8 cellular contexts compared by ENCODE assay signal in genomic region chr16:31507617-31507928, GRCh38. TPM values are rescaled to one million over a fixed set of nuclear protein-coding genes. Genes with fewer than 3 reads are reported as not detected.
DNase-seq lines count a peak whose midpoint lies in the region; ATAC-seq, FAIRE-seq and TF ChIP-seq lines count a peak whose summit lies in the region.

No MANE protein-coding gene starts in this region.

- TF ChIP-seq EP300 in A549 (IDR thresholded peaks at IDR 0.05): no peak

- H4K20me1 ChIP-seq in GM23338 (replicated peaks; ENCODE audit: insufficient read depth): peaks cover 4% of the 10 kb centered on the region; the same call in 1 of the 2 replicates

- no peak for FAIRE-seq in A549 (lab: Jason Lieb, UNC)

- H3F3A ChIP-seq in GM23338 (replicated peaks; ENCODE audit: low read depth): no peaks in the 10 kb centered on the region

- H3K9me3 ChIP-seq in A549 (no peaks in the 10 kb centered on the region), iPS-20b (ENCODE audit: insufficient read depth, low read depth, low read length) (no peaks in the 10 kb centered on the region)

- ATAC-seq in A549 (peak; percentile 21 to 53; a peak in 4 of 6 replicates), GM23338 (peak; percentile 16; the same call in 1 of the 3 replicates), GM18870 (IDR thresholded peaks at IDR 0.05; ENCODE audit: unreplicated experiment) (no peak)
- peak; percentile 5 for ATAC-seq in stimulated activated naive CD8-positive, alpha-beta T cell treated with anti-CD3 and anti-CD28 coated beads, Interleukin-15, amount 100 ng/mL, for 72 hours

- no peak for TF ChIP-seq RAD21 in A549 (conservative IDR thresholded peaks at IDR 0.05 in 1 of 2, IDR thresholded peaks at IDR 0.05 in 1 of 2)

- 3% methylated on average over 12 of the region's 12 CpGs for WGBS in A549 (ENCODE audit: missing lambda C conversion rate)

- peaks cover 7% of the 10 kb centered on the region for H3K27me3 Mint-ChIP-seq in GM23338 (ENCODE audit: insufficient read depth, low read depth, poor library complexity)
- H3K27me3 Mint-ChIP-seq in activated CD4-positive, alpha-beta memory T cell treated with anti-CD3 and anti-CD28 coated beads for 36 hours: no peaks in the 10 kb centered on the region
- no peaks in the 10 kb centered on the region for H3K27me3 Mint-ChIP-seq in stimulated activated naive CD8-positive, alpha-beta T cell treated with anti-CD3 and anti-CD28 coated beads, Interleukin-15, amount 100 ng/mL, for 72 hours

- POLR2A ChIA-PET in A549 (lab: Yijun Ruan, JAX): interaction anchor here (0.7 to 2.9 kb wide), 12 partner anchors 8 to 390 kb away, joined by 3 to 18 read pairs (median 6); partner anchors contain the start of genes ARMC5, KAT8, TGFB1I1 and ZNF267
- POLR2A ChIA-PET in activated CD4-positive, alpha-beta memory T cell treated with anti-CD3 and anti-CD28 coated beads for 36 hours (lab: Charles Lee): interaction anchor here (1.2 to 2.3 kb wide), 8 partner anchors 18 to 370 kb away, joined by 3 to 11 read pairs (median 4); partner anchors contain the start of genes FUS and ZNF267

- intact Hi-C loops in activated CD4-positive, alpha-beta memory T cell treated with anti-CD3 and anti-CD28 coated beads for 36 hours (cut with micrococcal nuclease): no loop called here

- peak overlapping the region; percentile 83 for H3K4me3 Mint-ChIP-seq in GM23338
- H3K4me3 Mint-ChIP-seq in activated CD4-positive, alpha-beta memory T cell treated with anti-CD3 and anti-CD28 coated beads for 36 hours: peak overlapping the region; percentile 93
- peak overlapping the region; percentile 90 to 99 for H3K4me3 Mint-ChIP-seq in stimulated activated naive CD8-positive, alpha-beta T cell treated with anti-CD3 and anti-CD28 coated beads, Interleukin-15, amount 100 ng/mL, for 72 hours

- H3K79me2 ChIP-seq in GM23338 (replicated peaks; ENCODE audit: insufficient read depth): peaks cover 8% of the 10 kb centered on the region

- peak overlapping the region; percentile 96 for H3K9ac ChIP-seq in iPS-20b (ENCODE audit: low read depth, low read length)

- no peak for TF ChIP-seq CTCF in A549 (IDR thresholded peaks at IDR 0.05)
- TF ChIP-seq CTCF in GM23338 (conservative IDR thresholded peaks at IDR 0.05; ENCODE audit: low read depth in 2 of 2): no peak
- no peak for TF ChIP-seq CTCF in GM20000 (IDR thresholded peaks at IDR 0.05; ENCODE audit: extremely low read depth, missing control alignments)

- no peak for DNase-seq in A549 (ENCODE audit: low read depth in 1 of 2, low spot score in 1 of 2)
- no peak for DNase-seq in GM23338 (ENCODE audit: low spot score)
- no peak for DNase-seq in activated CD4-positive, alpha-beta memory T cell treated with anti-CD3 and anti-CD28 coated beads for 36 hours
- DNase-seq in stimulated activated naive CD8-positive, alpha-beta T cell treated with anti-CD3 and anti-CD28 coated beads, Interleukin-15, amount 100 ng/mL, for 72 hours: no peak
- DNase-seq in stimulated activated CD4-positive, alpha-beta T cell treated with anti-CD3 and anti-CD28 coated beads, Interleukin-15, amount 100 ng/mL, for 24 hours: no peak
- DNase-seq in GM20000 (ENCODE audit: low spot score): no peak

- H3K9me3 Mint-ChIP-seq in GM23338: no peaks in the 10 kb centered on the region; the same call in 2 of the 3 replicates
- no peaks in the 10 kb centered on the region for H3K9me3 Mint-ChIP-seq in activated CD4-positive, alpha-beta memory T cell treated with anti-CD3 and anti-CD28 coated beads for 36 hours
- H3K9me3 Mint-ChIP-seq in stimulated activated naive CD8-positive, alpha-beta T cell treated with anti-CD3 and anti-CD28 coated beads, Interleukin-15, amount 100 ng/mL, for 72 hours: no peaks in the 10 kb centered on the region

- H3K4me2 ChIP-seq in A549 (peak overlapping the region; percentile 81), GM23338 (peak overlapping the region; percentile 94)

- H2AFZ ChIP-seq in GM23338: peak overlapping the region; percentile 86

- H3K27ac Mint-ChIP-seq in GM23338: peak overlapping the region; percentile 48
- peak overlapping the region; percentile 94 for H3K27ac Mint-ChIP-seq in activated CD4-positive, alpha-beta memory T cell treated with anti-CD3 and anti-CD28 coated beads for 36 hours
- H3K27ac Mint-ChIP-seq in stimulated activated naive CD8-positive, alpha-beta T cell treated with anti-CD3 and anti-CD28 coated beads, Interleukin-15, amount 100 ng/mL, for 72 hours: peak overlapping the region; percentile 99 to 100

- H3K4me1 Mint-ChIP-seq in GM23338: peaks cover 18% of the 10 kb centered on the region
- peaks cover 44% of the 10 kb centered on the region for H3K4me1 Mint-ChIP-seq in activated CD4-positive, alpha-beta memory T cell treated with anti-CD3 and anti-CD28 coated beads for 36 hours (ENCODE audit: low read depth)
- H3K4me1 Mint-ChIP-seq in stimulated activated naive CD8-positive, alpha-beta T cell treated with anti-CD3 and anti-CD28 coated beads, Interleukin-15, amount 100 ng/mL, for 72 hours: peaks cover 50% of the 10 kb centered on the region

- TF ChIP-seq POLR2A in A549 (IDR thresholded peaks at IDR 0.05; ENCODE audit: low read length): no peak

- H3K4me3 ChIP-seq in A549 (peak overlapping the region; percentile 79), GM23338 (peak overlapping the region; percentile 97), iPS-20b (ENCODE audit: low read length) (peak overlapping the region; percentile 97)

- H3K9me2 ChIP-seq in GM23338 (ENCODE audit: insufficient read depth): no peaks in the 10 kb centered on the region

- H3K27me3 ChIP-seq in GM23338 (ENCODE audit: insufficient read depth) (no peaks in the 10 kb centered on the region), iPS-20b (ENCODE audit: insufficient read depth, low read length) (0 out of 2 replicates have a peak, but pooled peaks cover 4% of the 10 kb centered on the region)

- peaks cover 14% of the 10 kb centered on the region for H3K4me1 ChIP-seq in A549
- H3K4me1 ChIP-seq in GM23338 (ENCODE audit: insufficient read depth): peaks cover 15% of the 10 kb centered on the region
- peaks cover 9% of the 10 kb centered on the region; the same call in 1 of the 2 replicates for H3K4me1 ChIP-seq in iPS-20b (ENCODE audit: insufficient read depth, low read length)

- H3K27ac ChIP-seq in A549 (peak overlapping the region; percentile 91 to 95), GM23338 (ENCODE audit: low read depth) (peak overlapping the region; percentile 83; the same call in 1 of the 2 replicates), iPS-20b (ENCODE audit: low read length) (peak overlapping the region; percentile 73)

- peaks cover 4% of the 10 kb centered on the region; the same call in 2 of the 3 replicates for H3K36me3 Mint-ChIP-seq in GM23338 (ENCODE audit: low read depth)
- peaks cover 12% of the 10 kb centered on the region for H3K36me3 Mint-ChIP-seq in activated CD4-positive, alpha-beta memory T cell treated with anti-CD3 and anti-CD28 coated beads for 36 hours

- H3K36me3 ChIP-seq in GM23338 (ENCODE audit: insufficient read depth) (no peaks in the 10 kb centered on the region), iPS-20b (ENCODE audit: insufficient read depth, low read depth, low read length) (peaks cover 9% of the 10 kb centered on the region; the same call in 1 of the 2 replicates)

- CTCF ChIA-PET in A549 (lab: Yijun Ruan, JAX): interaction anchor here (1.1 to 1.2 kb wide), 2 partner anchors 16 to 361 kb away, joined by 3 to 5 read pairs; no protein-coding TSS in a partner anchor
- CTCF ChIA-PET in activated CD4-positive, alpha-beta memory T cell treated with anti-CD3 and anti-CD28 coated beads for 36 hours (lab: Charles Lee): interaction anchor here (0.6 to 2.8 kb wide), 4 partner anchors 48 to 361 kb away, joined by 3 to 19 read pairs (median 4); partner anchors contain the start of gene ARMC5

RNA-seq across cellular contexts. Expression of gene RUSF1, which starts 0.6 kb away (rescaled TPM):
- 27.8 and 42.4 TPM in 2 replicates for polyA plus RNA-seq in A549 (2011; rRNA removed)
- polyA plus RNA-seq in A549 (2012; cell fraction: cytosol; rRNA removed): 23.5 and 30.9 TPM in 2 replicates
- polyA plus RNA-seq in A549 (2012; cell fraction: nucleus; rRNA removed): 171 and 181 TPM in 2 replicates
- 30.7 to 37.7 TPM (median 35.3 TPM) in 3 replicates for polyA plus RNA-seq in A549 (2017; fragmentation: RNase III; extraction: RNeasy Plus Mini Kit Qiagen cat#74134 plus additional on column Dnase treatment)
- 52.8 and 57.5 TPM in 2 replicates for polyA minus RNA-seq in A549 (2011; rRNA and poly(A)+ RNA removed)
- total RNA-seq in GM23338 (2014; rRNA removed; shearing (Covaris generic)): 26.5 and 36.1 TPM in 2 replicates
- polyA plus RNA-seq in GM23338 (2016; fragmentation: Nextera tagmentation; extraction: Ambion mirVana): 8.4 and 8.9 TPM in 2 replicates
- total RNA-seq in activated CD4-positive, alpha-beta memory T cell treated with anti-CD3 and anti-CD28 coated beads for 36 hours: 10 to 100 TPM; 40.9 to 41.2 TPM

RNA-seq across cellular contexts. Expression of gene AHSP, which starts 20.1 kb away (rescaled TPM):
- not detected in 2 replicates for polyA plus RNA-seq in A549 (2011; rRNA removed)
- polyA plus RNA-seq in A549 (2012; cell fraction: cytosol; rRNA removed): not detected in 2 replicates
- not detected in 2 replicates for polyA plus RNA-seq in A549 (2012; cell fraction: nucleus; rRNA removed)
- polyA plus RNA-seq in A549 (2017; fragmentation: RNase III; extraction: RNeasy Plus Mini Kit Qiagen cat#74134 plus additional on column Dnase treatment): not detected in 3 replicates
- polyA minus RNA-seq in A549 (2011; rRNA and poly(A)+ RNA removed): not detected in 2 replicates
- total RNA-seq in GM23338 (2014; rRNA removed; shearing (Covaris generic)): not detected in 2 replicates
- 2.0 and 2.1 TPM in 2 replicates for polyA plus RNA-seq in GM23338 (2016; fragmentation: Nextera tagmentation; extraction: Ambion mirVana)
- total RNA-seq in activated CD4-positive, alpha-beta memory T cell treated with anti-CD3 and anti-CD28 coated beads for 36 hours: not detected

RNA-seq across cellular contexts. Expression of gene SLC5A2, which starts 24.6 kb away (rescaled TPM):
- polyA plus RNA-seq in A549 (2011; rRNA removed): 0.07 and 0.09 TPM in 2 replicates
- polyA plus RNA-seq in A549 (2012; cell fraction: cytosol; rRNA removed): 0.11 and 0.12 TPM in 2 replicates
- polyA plus RNA-seq in A549 (2012; cell fraction: nucleus; rRNA removed): 0.71 and 2.2 TPM in 2 replicates
- polyA plus RNA-seq in A549 (2017; fragmentation: RNase III; extraction: RNeasy Plus Mini Kit Qiagen cat#74134 plus additional on column Dnase treatment): 0.20 to 0.46 TPM (median 0.41 TPM) in 3 replicates
- polyA minus RNA-seq in A549 (2011; rRNA and poly(A)+ RNA removed): 0.12 TPM in 1 of 2 replicates, not detected in the other
- 0.66 and 0.76 TPM in 2 replicates for total RNA-seq in GM23338 (2014; rRNA removed; shearing (Covaris generic))
- 3.6 and 7.3 TPM in 2 replicates for polyA plus RNA-seq in GM23338 (2016; fragmentation: Nextera tagmentation; extraction: Ambion mirVana)
- total RNA-seq in activated CD4-positive, alpha-beta memory T cell treated with anti-CD3 and anti-CD28 coated beads for 36 hours: under 1 TPM in 1 of 2 experiments, not detected in 1; 0.21 TPM

RNA-seq across cellular contexts. Expression of gene TGFB1I1, which starts 35.6 kb away (rescaled TPM):
- 8.3 and 14.2 TPM in 2 replicates for polyA plus RNA-seq in A549 (2011; rRNA removed)
- polyA plus RNA-seq in A549 (2012; cell fraction: cytosol; rRNA removed): 21.4 and 32.6 TPM in 2 replicates
- polyA plus RNA-seq in A549 (2012; cell fraction: nucleus; rRNA removed): 87.9 and 95.6 TPM in 2 replicates
- 68.7 to 81.0 TPM (median 75.1 TPM) in 3 replicates for polyA plus RNA-seq in A549 (2017; fragmentation: RNase III; extraction: RNeasy Plus Mini Kit Qiagen cat#74134 plus additional on column Dnase treatment)
- 20.4 and 24.0 TPM in 2 replicates for polyA minus RNA-seq in A549 (2011; rRNA and poly(A)+ RNA removed)
- total RNA-seq in GM23338 (2014; rRNA removed; shearing (Covaris generic)): 4.1 and 4.2 TPM in 2 replicates
- 3.7 and 4.2 TPM in 2 replicates for polyA plus RNA-seq in GM23338 (2016; fragmentation: Nextera tagmentation; extraction: Ambion mirVana)
- total RNA-seq in activated CD4-positive, alpha-beta memory T cell treated with anti-CD3 and anti-CD28 coated beads for 36 hours: 1 to 10 TPM in 1 of 2 experiments, under 1 TPM in 1; 0.80 to 1.1 TPM

RNA-seq across cellular contexts. Expression of gene ARMC5, which starts 48.3 kb away (rescaled TPM):
- polyA plus RNA-seq in A549 (2011; rRNA removed) (3.2 and 3.5 TPM in 2 replicates), A549 (2017; fragmentation: RNase III; extraction: RNeasy Plus Mini Kit Qiagen cat#74134 plus additional on column Dnase treatment) (6.0 to 7.4 TPM (median 6.1 TPM) in 3 replicates), GM23338 (2016; fragmentation: Nextera tagmentation; extraction: Ambion mirVana) (5.9 and 7.5 TPM in 2 replicates)
- 6.5 and 8.8 TPM in 2 replicates for polyA plus RNA-seq in A549 (2012; cell fraction: cytosol; rRNA removed)
- polyA plus RNA-seq in A549 (2012; cell fraction: nucleus; rRNA removed): 32.7 and 40.9 TPM in 2 replicates
- 5.9 and 8.1 TPM in 2 replicates for polyA minus RNA-seq in A549 (2011; rRNA and poly(A)+ RNA removed)
- total RNA-seq in GM23338 (2014; rRNA removed; shearing (Covaris generic)): 10.2 and 11.3 TPM in 2 replicates
- 1 to 10 TPM; 5.5 to 6.4 TPM for total RNA-seq in activated CD4-positive, alpha-beta memory T cell treated with anti-CD3 and anti-CD28 coated beads for 36 hours

Comparison
In these comparisons a context has a peak if more than half of its experiments do, and no peak if none do; other contexts are left out.
1. H3K27ac Mint-ChIP-seq: peak in every context shown above with its lines; median percentile 100 in stimulated activated naive CD8-positive, alpha-beta T cell treated with anti-CD3 and anti-CD28 coated beads, Interleukin-15, amount 100 ng/mL, for 72 hours; 94 in activated CD4-positive, alpha-beta memory T cell treated with anti-CD3 and anti-CD28 coated beads for 36 hours; 48 in GM23338.